8 cellular contexts compared by ENCODE assay signal in genomic region chr1:101239095-101240040, GRCh38. TPM values are rescaled to one million over a fixed set of nuclear protein-coding genes. Genes with fewer than 3 reads are reported as not detected.
DNase-seq lines count a peak whose midpoint lies in the region; ATAC-seq, FAIRE-seq and TF ChIP-seq lines count a peak whose summit lies in the region.

No MANE protein-coding gene starts in this region.

- H3K4me2 ChIP-seq in K562 (ENCODE audit: insufficient read depth, low read length) = peak overlapping the region; percentile 20; the same call in 1 of the 2 replicates

- peaks cover 13% of the 10 kb centered on the region for H3K36me3 Mint-ChIP-seq in neural crest cell (ENCODE audit: low read depth)

- POLR2A ChIA-PET in K562 (lab: Yijun Ruan, JAX) = interaction anchor here (0.7 to 1.1 kb wide), 5 partner anchors 12 to 704 kb away, joined by 3 to 8 read pairs (median 4); no protein-coding TSS in a partner anchor

- H3K27me3 Mint-ChIP-seq in neural crest cell (ENCODE audit: low read depth) = peaks cover 32% of the 10 kb centered on the region

- no peak for FAIRE-seq in K562 (lab: Jason Lieb, UNC)

- H3K9ac ChIP-seq in K562 (ENCODE audit: insufficient read depth in 1 of 2, low read depth in 2 of 2, low read length in 2 of 2) = no peak overlapping the region; a peak in 1 of 4 replicates

- H4K20me1 ChIP-seq in K562 (replicated peaks; ENCODE audit: control insufficient read depth, insufficient read depth, low read length) = no peaks in the 10 kb centered on the region

- no peak overlapping the region for H3K4me3 ChIP-seq in K562

- CTCF ChIA-PET in K562 (lab: Yijun Ruan, JAX; ENCODE audit: low intra/inter-chr PET ratio) = no interaction called here

- peaks cover 0 to 23% of the 10 kb centered on the region in 2 experiments; a peak in 4 of 5 replicates for H3K27me3 ChIP-seq in K562 (ENCODE audit: control insufficient read depth in 2 of 2, insufficient read depth in 2 of 2, low read length in 2 of 2)

- no peaks in the 10 kb centered on the region for H3K36me3 ChIP-seq in K562 (ENCODE audit: control insufficient read depth, insufficient read depth, low read length)

- no peak for TF ChIP-seq RAD21 in K562 (CRISPR knock-in tag; conservative IDR thresholded peaks at IDR 0.05 in 1 of 2, IDR thresholded peaks at IDR 0.05 in 1 of 2)

- TF ChIP-seq EP300 in K562 (IDR thresholded peaks at IDR 0.05; ENCODE audit: low read length) = no peak

- ATAC-seq in K562 = no peak

- H3K27ac ChIP-seq in K562 (ENCODE audit: extremely low read depth, low read depth, low read length) = no peak overlapping the region

- H3K9me1 ChIP-seq in K562 (ENCODE audit: control insufficient read depth, insufficient read depth, low read length) = no peaks in the 10 kb centered on the region

- DNase-seq in AG08396 (ENCODE audit: low spot score) (peak; percentile 11), T follicular helper cell (ENCODE audit: low read depth) (peak; percentile 37), K562 (ENCODE audit: extremely low read depth in 1 of 4, low spot score in 3 of 4) (no peak), neural crest cell (ENCODE audit: low read depth, low spot score) (no peak), GM19240 (ENCODE audit: insufficient read length, low spot score) (no peak), CD1c-positive myeloid dendritic cell (ENCODE audit: extremely low spot score) (no peak), GM20000 (ENCODE audit: low spot score) (no peak), mucosa of gallbladder (ENCODE audit: low spot score) (no peak)

- no peaks in the 10 kb centered on the region for H3K9me3 Mint-ChIP-seq in neural crest cell

- peaks cover 42% of the 10 kb centered on the region for H3K4me1 Mint-ChIP-seq in neural crest cell

- H2AFZ ChIP-seq in K562 (ENCODE audit: low read depth, low read length) = no peak overlapping the region

- no peak overlapping the region for H3K27ac Mint-ChIP-seq in neural crest cell (ENCODE audit: unreplicated experiment)

- no peaks in the 10 kb centered on the region for H3K9me3 ChIP-seq in K562 (replicated peaks; ENCODE audit: control insufficient read depth, insufficient read depth, low read depth, low read length)

- 62% methylated on average over 41 of the region's 42 CpGs for WGBS in K562 (ENCODE audit: insufficient coverage, low coverage, missing lambda C conversion rate)

- in situ Hi-C loops in K562 (cut with MboI) = loop anchor here (5.0 kb wide), 1 partner anchor 48 kb away; no protein-coding TSS in a partner anchor

- intact Hi-C loops in K562 (cut with micrococcal nuclease) = loop anchor here (2.0 to 5.0 kb wide), 4 partner anchors 47 to 212 kb away; partner anchors contain the start of gene DPH5

- no TSS peak for BruUV-seq in K562 (replicated peaks; lab: Mats Ljungman, UMichigan)

- peak overlapping the region; percentile 90 for H3K4me3 Mint-ChIP-seq in neural crest cell

- peaks cover 15 to 27% of the 10 kb centered on the region in 2 experiments; a peak in 4 of 5 replicates for H3K4me1 ChIP-seq in K562 (replicated peaks in 1 of 2; ENCODE audit: control insufficient read depth in 2 of 2, insufficient read depth in 2 of 2, low read length in 2 of 2)

- TF ChIP-seq POLR2A in K562 (conservative IDR thresholded peaks at IDR 0.05) = no peak

- no peaks in the 10 kb centered on the region for H3K79me2 ChIP-seq in K562 (ENCODE audit: control insufficient read depth, insufficient read depth, low read length)

- TF ChIP-seq CTCF in K562 (IDR thresholded peaks at IDR 0.05 in 2 of 3, conservative IDR thresholded peaks at IDR 0.05 in 1 of 3; ENCODE audit: insufficient read depth in 2 of 3, low read depth in 1 of 3, low read length in 3 of 3) (0 out of 6 replicates have a peak, but pooled peaks of 1 of the 3 experiments have one; percentile 1), neural crest cell (conservative IDR thresholded peaks at IDR 0.05) (no peak), GM20000 (IDR thresholded peaks at IDR 0.05; ENCODE audit: extremely low read depth, missing control alignments) (no peak)

TF ChIP-seq in K562, 482 proteins besides CTCF, POLR2A, EP300 and RAD21 (continues in another document):
- TF ChIP-seq ZFP91 (CRISPR knock-in tag; IDR thresholded peaks at IDR 0.05) = no peak
- no peak for TF ChIP-seq ZNF512 (tag; IDR thresholded peaks at IDR 0.05)
- peak; percentile 66; the same call in 1 of the 2 replicates for TF ChIP-seq ZBTB33 (CRISPR knock-in tag; IDR thresholded peaks at IDR 0.05)

RNA-seq across cellular contexts. Expression of gene S1PR1, which starts 2.5 kb away (rescaled TPM):
- total RNA-seq in K562 (2011; cell fraction: chromatin; rRNA removed; ENCODE audit: low replicate concordance) = 0.93 and 1.5 TPM in 2 replicates
- total RNA-seq in K562 (2011; cell fraction: nucleolus; rRNA removed) = 0.92 and 1.3 TPM in 2 replicates
- total RNA-seq in K562 (2011; cell fraction: nucleoplasm; rRNA removed) = 0.61 and 0.73 TPM in 2 replicates
- 0.36 and 0.41 TPM in 2 replicates for total RNA-seq in K562 (2014; rRNA removed)
- 0.29 and 0.32 TPM in 2 replicates for total RNA-seq in K562 (2014; rRNA removed; fragmentation: Illumina TruSeq; extraction: Trizol)
- 1.2 TPM in 2 replicates for total RNA-seq in K562 (2015; rRNA removed; fragmentation: Illumina TruSeq; extraction: Trizol)
- 0.73 and 1.1 TPM in 2 replicates for total RNA-seq in K562 (2021)
- polyA plus RNA-seq in K562 (2011; rRNA removed) = 0.85 and 1.0 TPM in 2 replicates
- 1.4 and 1.7 TPM in 2 replicates for polyA plus RNA-seq in K562 (2011; cell fraction: cytosol; rRNA removed)
- polyA plus RNA-seq in K562 (2011; cell fraction: nucleus; rRNA removed) = 2.9 and 4.5 TPM in 2 replicates
- 1.6 and 1.9 TPM in 2 replicates for polyA plus RNA-seq in K562 (2012)
- polyA plus RNA-seq in K562 (2014; fragmentation: Illumina TruSeq; extraction: Trizol) = 0.43 and 0.54 TPM in 2 replicates
- under 1 TPM; 0.22 to 0.51 TPM for polyA plus RNA-seq in K562 (2014; fragmentation: Nextera tagmentation; extraction: Ambion mirVana)
- 0.32 and 0.34 TPM in 2 replicates for polyA plus RNA-seq in K562 (2014; rRNA removed)
- polyA minus RNA-seq in K562 (2011; rRNA and poly(A)+ RNA removed) = 1.7 TPM in 2 replicates
- 0.95 TPM in 1 of 2 replicates, not detected in the other for polyA minus RNA-seq in K562 (2011; cell fraction: cytosol; rRNA and poly(A)+ RNA removed)
- 2.7 and 3.4 TPM in 2 replicates for polyA minus RNA-seq in K562 (2011; cell fraction: nucleus; rRNA and poly(A)+ RNA removed)
- 20.9 and 21.6 TPM in 2 replicates for total RNA-seq in neural crest cell
- total RNA-seq in mucosa of gallbladder = 14.6 TPM

Comparison
In these comparisons a context has a peak if more than half of its experiments do, and no peak if none do; other contexts are left out.
1. DNase-seq: peak in AG08396 (single experiment) and T follicular helper cell (single experiment); none in K562 (0 of 4), neural crest cell (single experiment), GM19240 (single experiment), CD1c-positive myeloid dendritic cell (single experiment), GM20000 (single experiment) and mucosa of gallbladder (single experiment).